Comparison of ENCODE assay signal across 21 cellular contexts in the genomic region with DNA sequence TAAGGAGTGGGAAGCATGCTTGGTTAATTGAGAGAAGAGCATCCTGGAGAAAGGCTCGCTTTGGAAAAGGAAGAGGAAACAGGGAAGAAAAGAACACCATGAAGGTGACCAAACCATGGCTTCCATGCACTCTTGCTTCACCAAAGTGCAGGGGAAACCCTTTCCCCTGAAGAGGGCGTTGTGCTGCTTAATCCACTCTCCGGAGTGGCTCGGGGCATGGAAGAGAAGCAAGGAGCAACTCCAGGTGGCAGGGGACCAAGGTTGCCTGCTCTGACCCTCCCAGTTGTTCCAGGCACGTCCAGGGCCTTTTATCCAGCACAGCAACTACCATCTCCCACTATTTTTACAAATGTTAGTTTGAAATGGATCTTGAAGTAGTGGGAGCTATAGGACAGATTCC.
DNase-seq lines count a peak whose midpoint lies in the region; ATAC-seq, FAIRE-seq and TF ChIP-seq lines count a peak whose summit lies in the region.
"Had no signal": no experiment of that assay in that cellular context is flagged by ENCODE, and none has a peak within 500 bp of the region (broad histone marks: within the 10 kb centered on the region; RNA-seq: fewer than 3 reads in every experiment).

No MANE protein-coding gene starts in this region.

- peak overlapping the region; percentile 41; the same call in 1 of the 2 replicates for H3K27ac ChIP-seq in DND-41 (ENCODE audit: low read length)
- no peak overlapping the region for H3K27ac ChIP-seq in H9 (ENCODE audit: insufficient read length, low read depth, low read length)
- H3K27ac ChIP-seq in HepG2 (ENCODE audit: extremely low read length, insufficient read depth, low read length), result no peak overlapping the region
- H3K27ac ChIP-seq: breast epithelium, epithelial cell of prostate, gastrocnemius medialis, left lung, suprapubic skin had no signal

- DNase-seq in DND-41 (no peak), H9 (peak; percentile 82), choroid plexus epithelial cell (ENCODE audit: low read depth) (no peak), HepG2 (ENCODE audit: low spot score) (no peak), GM13976 (ENCODE audit: low spot score) (no peak), NCI-H146 (lab: John Stamatoyannopoulos, UW) (no peak), NCI-H446 (lab: John Stamatoyannopoulos, UW) (no peak)
- DNase-seq: activated CD8-positive, alpha-beta memory T cell treated with anti-CD3 and anti-CD28 coated beads, Interleukin-2, amount 50 U/mL, for 48 hours; activated effector memory CD4-positive, alpha-beta T cell treated with anti-CD3 and anti-CD28 coated beads, Interleukin-2, amount 50 U/mL, for 16 hours; CD4-positive, alpha-beta T cell; left lung; mucosa of descending colon; NCI-H1694; T1000 had no signal

- no peak overlapping the region for H4K91ac ChIP-seq in H9 (ENCODE audit: insufficient read length, low read depth, low read length)

- H3K56ac ChIP-seq in H9 (ENCODE audit: insufficient read length, low read depth, low read length), result no peak overlapping the region

- H3K4me2 ChIP-seq in DND-41 (ENCODE audit: insufficient read depth, low read length), result no peak overlapping the region
- H3K4me2 ChIP-seq in H9 (ENCODE audit: insufficient read depth, insufficient read length, low read length), result no peak overlapping the region
- no peak overlapping the region for H3K4me2 ChIP-seq in HepG2 (ENCODE audit: low read depth, low read length)

- no peak overlapping the region for H2BK15ac ChIP-seq in H9 (ENCODE audit: low read depth, low read length)

- TF ChIP-seq RAD21 in HepG2 (CRISPR knock-in tag; IDR thresholded peaks at IDR 0.05), result no peak

- H2BK120ac ChIP-seq in H9 (ENCODE audit: low read depth, low read length, poor library complexity, severe bottlenecking), result no peak overlapping the region

- H3K27me3 ChIP-seq in DND-41 (ENCODE audit: insufficient read depth, low read length, poor library complexity), result no peaks in the 10 kb centered on the region
- H3K27me3 ChIP-seq in H9 (ENCODE audit: insufficient read depth, low read length), result no peaks in the 10 kb centered on the region
- no peaks in the 10 kb centered on the region for H3K27me3 ChIP-seq in HepG2 (ENCODE audit: control insufficient read depth in 1 of 2, insufficient read depth in 2 of 2, low read length in 2 of 2)
- H3K27me3 ChIP-seq: breast epithelium, gastrocnemius medialis, left lung, suprapubic skin had no signal

- no peaks in the 10 kb centered on the region for H4K20me1 ChIP-seq in DND-41 (ENCODE audit: insufficient read depth, low read length)
- no peaks in the 10 kb centered on the region for H4K20me1 ChIP-seq in H9 (ENCODE audit: control insufficient read depth, insufficient read depth, insufficient read length)
- no peaks in the 10 kb centered on the region for H4K20me1 ChIP-seq in HepG2 (ENCODE audit: insufficient read depth, low read length)

- peaks cover 0 to 3% (median 0%) of the 10 kb centered on the region in 3 experiments; a peak in 2 of 7 replicates for H3K36me3 Mint-ChIP-seq in H9 (ENCODE audit: insufficient read depth in 1 of 3, low read depth in 3 of 3)

- no peak overlapping the region for H4K8ac ChIP-seq in H9 (replicated peaks; ENCODE audit: insufficient read length, low read depth, low read length)

- TF ChIP-seq CTCF in DND-41 (IDR thresholded peaks at IDR 0.05; ENCODE audit: borderline replicate concordance, extremely low read depth, low read length, poor library complexity, severe bottlenecking), result peak; percentile 24
- peak; percentile 72 for TF ChIP-seq CTCF in H9 (conservative IDR thresholded peaks at IDR 0.05)
- TF ChIP-seq CTCF in choroid plexus epithelial cell (conservative IDR thresholded peaks at IDR 0.05; ENCODE audit: low read depth, low read length), result peak; percentile 29
- peak; percentile 37; the same call in 1 of the 2 replicates for TF ChIP-seq CTCF in HepG2 (CRISPR knock-in tag; IDR thresholded peaks at IDR 0.05)
- TF ChIP-seq CTCF in GM13976 (IDR thresholded peaks at IDR 0.05; ENCODE audit: borderline replicate concordance, control extremely low read depth, extremely low read depth, insufficient read depth, missing control alignments), result no peak

- POLR2A ChIA-PET in HepG2 (lab: Yijun Ruan, JAX), result no interaction called here

- H3K4me1 Mint-ChIP-seq in H9, result peaks cover 14 to 19% of the 10 kb centered on the region in 2 experiments

- no peak overlapping the region for H3K23ac ChIP-seq in H9 (ENCODE audit: insufficient read length, low read depth, low read length)

- H3K9ac ChIP-seq in DND-41 (ENCODE audit: low read depth, low read length) (no peak overlapping the region), H9 (ENCODE audit: extremely low read depth, insufficient read length, low read length) (no peak overlapping the region), HepG2 (ENCODE audit: insufficient read depth, low read depth, low read length) (no peak overlapping the region)

- no peaks in the 10 kb centered on the region for H3K9me3 ChIP-seq in DND-41 (ENCODE audit: insufficient read depth, low read length, severe bottlenecking)
- no peaks in the 10 kb centered on the region for H3K9me3 ChIP-seq in H9 (ENCODE audit: control insufficient read depth, low read depth, low read length)
- no peaks in the 10 kb centered on the region for H3K9me3 ChIP-seq in HepG2 (ENCODE audit: low read length)
- H3K9me3 ChIP-seq: breast epithelium, gastrocnemius medialis, left lung, mucosa of descending colon, suprapubic skin had no signal

- no peak overlapping the region for H2AK5ac ChIP-seq in H9 (ENCODE audit: insufficient read length, low read length)

- H3K14ac ChIP-seq in H9 (ENCODE audit: insufficient read depth, low read length), result no peak overlapping the region

- no peak for FAIRE-seq in HepG2 (lab: Jason Lieb, UNC)
- FAIRE-seq: RCC 7860 had no signal

- H3K79me1 ChIP-seq in H9 (ENCODE audit: insufficient read depth, low read depth, low read length, poor library complexity, severe bottlenecking), result no peaks in the 10 kb centered on the region

- intact Hi-C loops in HepG2 (cut with micrococcal nuclease; ENCODE audit: unreplicated experiment), result no loop called here

- H2BK20ac ChIP-seq in H9 (ENCODE audit: low read depth, low read length, poor library complexity, severe bottlenecking), result no peak overlapping the region

- H3K79me2 ChIP-seq in DND-41 (ENCODE audit: insufficient read depth, low read length) (no peaks in the 10 kb centered on the region), H9 (ENCODE audit: insufficient read depth, low read length) (no peaks in the 10 kb centered on the region), HepG2 (ENCODE audit: insufficient read depth, low read length) (no peaks in the 10 kb centered on the region)

- H2AFZ ChIP-seq in DND-41 (ENCODE audit: low read depth, low read length), result no peak overlapping the region
- H2AFZ ChIP-seq in H9 (ENCODE audit: low read length), result no peak overlapping the region
- H2AFZ ChIP-seq in HepG2 (ENCODE audit: low read length), result no peak overlapping the region

- H3K9me3 Mint-ChIP-seq in H9, result no peaks in the 10 kb centered on the region
- H3K9me3 Mint-ChIP-seq: CD4-positive, alpha-beta T cell; dendritic cell treated with granulocyte-macrophage colony-stimulating factor and Interleukin-4, amounts not matched to agents 40 ng/mL and 50 ng/mL, for 4 days had no signal

- ATAC-seq in DND-41 (ENCODE audit: insufficient read depth, low read depth) (no peak), HepG2 (peak; percentile 30; the same call in 2 of the 3 replicates)
- ATAC-seq: gastrocnemius medialis, left lung, mucosa of descending colon, SK-N-SH treated with all-trans-retinoic acid at 6 μM for 48 hours had no signal

- H3K27ac Mint-ChIP-seq in H9, result no peak overlapping the region; a peak in 1 of 7 replicates
- H3K27ac Mint-ChIP-seq: CD4-positive, alpha-beta T cell; dendritic cell treated with granulocyte-macrophage colony-stimulating factor and Interleukin-4, amounts not matched to agents 40 ng/mL and 50 ng/mL, for 4 days had no signal

- no peak overlapping the region for H3K18ac ChIP-seq in H9 (ENCODE audit: insufficient read length, low read depth, low read length)

- H2BK12ac ChIP-seq in H9 (ENCODE audit: insufficient read length, low read depth, low read length), result no peak overlapping the region

- peaks cover 40% of the 10 kb centered on the region for H3K4me1 ChIP-seq in DND-41 (ENCODE audit: insufficient read depth, low read length)
- peaks cover 4% of the 10 kb centered on the region; the same call in 1 of the 2 replicates for H3K4me1 ChIP-seq in H9 (ENCODE audit: insufficient read depth, low read length)
- H3K4me1 ChIP-seq in HepG2 (ENCODE audit: insufficient read depth, low read length), result no peaks in the 10 kb centered on the region
- H3K4me1 ChIP-seq: breast epithelium, left lung, suprapubic skin had no signal

- H2BK5ac ChIP-seq in H9 (ENCODE audit: insufficient read length, low read length), result no peak overlapping the region

- H3K23me2 ChIP-seq in H9 (ENCODE audit: insufficient read length, low read depth, low read length, poor library complexity, severe bottlenecking), result no peaks in the 10 kb centered on the region

- no peak for TF ChIP-seq POLR2A in HepG2 (IDR thresholded peaks at IDR 0.05; ENCODE audit: insufficient read depth in 1 of 2, low read depth in 2 of 2, low read length in 2 of 2)

- TF ChIP-seq EP300 in HepG2 (IDR thresholded peaks at IDR 0.05; ENCODE audit: low read depth in 2 of 2, low read length in 2 of 2), result no peak
- TF ChIP-seq EP300 in HepG2 (CRISPR knock-in tag; IDR thresholded peaks at IDR 0.05; ENCODE audit: borderline replicate concordance), result no peak

- no peaks in the 10 kb centered on the region for H3K27me3 Mint-ChIP-seq in H9 (ENCODE audit: low read depth)
- H3K27me3 Mint-ChIP-seq: CD4-positive, alpha-beta T cell; dendritic cell treated with granulocyte-macrophage colony-stimulating factor and Interleukin-4, amounts not matched to agents 40 ng/mL and 50 ng/mL, for 4 days had no signal

- no peak overlapping the region for H3K4ac ChIP-seq in H9 (ENCODE audit: low read depth, low read length)

- no peak overlapping the region for H3T11ph ChIP-seq in H9 (ENCODE audit: low read length)

- H3K4me3 Mint-ChIP-seq in H9, result no peak overlapping the region
- H3K4me3 Mint-ChIP-seq: CD4-positive, alpha-beta T cell; dendritic cell treated with granulocyte-macrophage colony-stimulating factor and Interleukin-4, amounts not matched to agents 40 ng/mL and 50 ng/mL, for 4 days had no signal

- BruUV-seq in HepG2 (replicated peaks; lab: Mats Ljungman, UMichigan), result no TSS peak

- H4K5ac ChIP-seq in H9 (ENCODE audit: insufficient read length, low read depth, low read length), result no peak overlapping the region

- in situ Hi-C loops in HepG2 (cut with HindIII; ENCODE audit: extremely low pct_ligation_motif_present, low pct_unique_long_range_greater_than_20kb), result no loop called here
- in situ Hi-C loops in GM13976 (cut with MboI; ENCODE audit: low sequenced_read_pairs, unreplicated experiment), result no loop called here

- WGBS in H9 (ENCODE audit: extremely low coverage, insufficient read length, low lambda C conversion rate), result no CpG with 5 or more reads among the region's 5 CpGs
- 66% methylated on average over 3 of the region's 5 CpGs for WGBS in HepG2 (ENCODE audit: low lambda C conversion rate)

- H3K36me3 ChIP-seq in DND-41 (ENCODE audit: insufficient read depth, low read length), result no peaks in the 10 kb centered on the region
- H3K36me3 ChIP-seq in HepG2 (replicated peaks in 1 of 2; ENCODE audit: control insufficient read depth in 1 of 2, insufficient read depth in 2 of 2, low read length in 2 of 2), result no peaks in the 10 kb centered on the region
- H3K36me3 ChIP-seq: breast epithelium, gastrocnemius medialis, suprapubic skin had no signal

- H3K4me3 ChIP-seq in DND-41 (ENCODE audit: low read depth in 1 of 2, low read length in 2 of 2), result no peak overlapping the region
- no peak overlapping the region for H3K4me3 ChIP-seq in choroid plexus epithelial cell (ENCODE audit: low read depth, low read length)
- H3K4me3 ChIP-seq in HepG2 (replicated peaks in 1 of 3; ENCODE audit: insufficient read depth in 1 of 3, low read depth in 2 of 3, low read length in 3 of 3), result no peak overlapping the region
- H3K4me3 ChIP-seq: breast epithelium, gastrocnemius medialis, left lung, mucosa of descending colon, suprapubic skin had no signal

- CTCF ChIA-PET in HepG2 (lab: Yijun Ruan, JAX; ENCODE audit: low intra/inter-chr PET ratio, low total read pairs), result no interaction called here
